Comparison of ENCODE assay signal across 11 cellular contexts in genomic region chr2:23092831-23093230, GRCh38.
DNase-seq lines count a peak whose midpoint lies in the region; ATAC-seq and TF ChIP-seq lines count a peak whose summit lies in the region.
"Had no signal": no experiment of that assay in that cellular context is flagged by ENCODE, and none has a peak within 500 bp of the region (broad histone marks: within the 10 kb centered on the region; RNA-seq: fewer than 3 reads in every experiment).

No MANE protein-coding gene starts in this region.

- no peak overlapping the region for H3K4me3 ChIP-seq in Jurkat, Clone E6-1 (ENCODE audit: low read length)
- H3K4me3 ChIP-seq in adipocyte (ENCODE audit: low read length), result no peak overlapping the region
- no peak overlapping the region for H3K4me3 ChIP-seq in vagina
- H3K4me3 ChIP-seq: upper lobe of right lung had no signal

- H3K27me3 ChIP-seq in adipocyte (replicated peaks; ENCODE audit: control insufficient read depth, insufficient read depth, low read length) (no peaks in the 10 kb centered on the region), vagina (no peaks in the 10 kb centered on the region)
- H3K27me3 ChIP-seq: upper lobe of right lung had no signal

- no peaks in the 10 kb centered on the region for H3K36me3 ChIP-seq in adipocyte (ENCODE audit: control insufficient read depth, insufficient read depth, low read length, severe bottlenecking)
- no peaks in the 10 kb centered on the region for H3K36me3 ChIP-seq in vagina
- H3K36me3 ChIP-seq: upper lobe of right lung had no signal

- peaks cover 4% of the 10 kb centered on the region for H3K4me1 ChIP-seq in adipocyte (ENCODE audit: control insufficient read depth, insufficient read depth, low read length)
- H3K4me1 ChIP-seq in vagina, result no peaks in the 10 kb centered on the region
- H3K4me1 ChIP-seq: upper lobe of right lung had no signal

- H3K9ac ChIP-seq in adipocyte (ENCODE audit: low read length), result no peak overlapping the region

- intact Hi-C loops in vagina (cut with DNase I), result no loop called here

- DNase-seq in EH (ENCODE audit: low read depth) (peak; percentile 8), adipocyte (ENCODE audit: low read depth) (peak; percentile 48), left kidney (ENCODE audit: low read depth, low spot score) (peak; percentile 87), NCI-H1694 (lab: John Stamatoyannopoulos, UW) (no peak), vagina (ENCODE audit: extremely low spot score in 2 of 2) (no peak)
- DNase-seq in Jurkat, Clone E6-1 (ENCODE audit: low read depth, low spot score), result peak; percentile 8
- DNase-seq: H9, T-helper 9 cell, upper lobe of right lung had no signal

- no peak for ATAC-seq in HG03571 (IDR thresholded peaks at IDR 0.05; ENCODE audit: unreplicated experiment)
- ATAC-seq in HG02588 (IDR thresholded peaks at IDR 0.05; ENCODE audit: unreplicated experiment), result no peak
- ATAC-seq: upper lobe of right lung had no signal

- peaks cover 4% of the 10 kb centered on the region for H3K9me3 ChIP-seq in adipocyte (ENCODE audit: control insufficient read depth, low read length)
- no peaks in the 10 kb centered on the region for H3K9me3 ChIP-seq in vagina
- H3K9me3 ChIP-seq: upper lobe of right lung had no signal

- TF ChIP-seq CTCF in vagina (IDR thresholded peaks at IDR 0.05), result no peak

- TF ChIP-seq POLR2A in vagina (IDR thresholded peaks at IDR 0.05), result no peak

- no peak overlapping the region for H3K27ac ChIP-seq in vagina
- H3K27ac ChIP-seq: upper lobe of right lung had no signal

Comparison
In these comparisons a context has a peak if more than half of its experiments do, and no peak if none do; other contexts are left out.
1. DNase-seq: peak in EH (single experiment), Jurkat, Clone E6-1 (single experiment), adipocyte (single experiment) and left kidney (single experiment); none in NCI-H1694 (single experiment) and vagina (0 of 2).